1 cellular context compared by ENCODE assay signal in genomic region chr6:135014353-135014832, GRCh38.
TF ChIP-seq lines count a peak whose summit lies in the region.

No MANE protein-coding gene starts in this region.

TF ChIP-seq in HepG2, 621 proteins besides CTCF, POLR2A, EP300 and RAD21 (continued from another document):
- TF ChIP-seq ZNF292 (CRISPR knock-in tag; IDR thresholded peaks at IDR 0.05; ENCODE audit: borderline replicate concordance, low read depth), result no peak
